In genomic region chr7:151796871-151797270, GRCh38 we compare ENCODE assay signal across 14 cellular contexts.
DNase-seq lines count a peak whose midpoint lies in the region; ATAC-seq and TF ChIP-seq lines count a peak whose summit lies in the region.
"Had no signal": no experiment of that assay in that cellular context is flagged by ENCODE, and none has a peak within 500 bp of the region (broad histone marks: within the 10 kb centered on the region; RNA-seq: fewer than 3 reads in every experiment).

No MANE protein-coding gene starts in this region.

- no peak overlapping the region for H3K4me3 ChIP-seq in fibroblast of villous mesenchyme (ENCODE audit: low read depth, low read length)
- H3K4me3 ChIP-seq: cardiac muscle cell, GM12878 had no signal

- no peak overlapping the region for H3K4me3 Mint-ChIP-seq in stimulated activated naive CD8-positive, alpha-beta T cell treated with anti-CD3 and anti-CD28 coated beads, Interleukin-15, amount 100 ng/mL, for 72 hours

- TF ChIP-seq CTCF in fibroblast of villous mesenchyme (IDR thresholded peaks at IDR 0.05; ENCODE audit: insufficient read depth, low read depth, low read length) = no peak

- intact Hi-C loops in sciatic nerve (cut with DNase I) = no loop called here

- no peaks in the 10 kb centered on the region for H3K9me3 Mint-ChIP-seq in stimulated activated naive CD8-positive, alpha-beta T cell treated with anti-CD3 and anti-CD28 coated beads, Interleukin-15, amount 100 ng/mL, for 72 hours

- no peak overlapping the region for H3K27ac Mint-ChIP-seq in stimulated activated naive CD8-positive, alpha-beta T cell treated with anti-CD3 and anti-CD28 coated beads, Interleukin-15, amount 100 ng/mL, for 72 hours

- H3K4me1 Mint-ChIP-seq in stimulated activated naive CD8-positive, alpha-beta T cell treated with anti-CD3 and anti-CD28 coated beads, Interleukin-15, amount 100 ng/mL, for 72 hours = peaks cover 33% of the 10 kb centered on the region

- peak; percentile 42 for ATAC-seq in stimulated activated naive CD8-positive, alpha-beta T cell treated with anti-CD3 and anti-CD28 coated beads, Interleukin-15, Interleukin-2, amounts not matched to agents 100 U/mL and 50 U/mL, for 24 hours
- no peak for ATAC-seq in stimulated activated naive CD8-positive, alpha-beta T cell treated with anti-CD3 and anti-CD28 coated beads, Interleukin-15, amount 100 ng/mL, for 72 hours
- ATAC-seq in sciatic nerve = peak; percentile 47
- no peak for ATAC-seq in GM18909 (IDR thresholded peaks at IDR 0.05; ENCODE audit: poor library complexity, unreplicated experiment)
- ATAC-seq: GM12878 had no signal

- no peaks in the 10 kb centered on the region for H3K27me3 Mint-ChIP-seq in stimulated activated naive CD8-positive, alpha-beta T cell treated with anti-CD3 and anti-CD28 coated beads, Interleukin-15, amount 100 ng/mL, for 72 hours

- DNase-seq in stimulated activated naive CD8-positive, alpha-beta T cell treated with anti-CD3 and anti-CD28 coated beads, Interleukin-15, Interleukin-2, amounts not matched to agents 100 U/mL and 50 U/mL, for 24 hours = peak; percentile 45
- no peak for DNase-seq in stimulated activated naive CD8-positive, alpha-beta T cell treated with anti-CD3 and anti-CD28 coated beads, Interleukin-15, amount 100 ng/mL, for 72 hours
- DNase-seq in fibroblast of villous mesenchyme (ENCODE audit: low read depth) = peak; percentile 7
- no peak for DNase-seq in sciatic nerve (ENCODE audit: low spot score)
- no peak for DNase-seq in GF-D8 (lab: John Stamatoyannopoulos, UW)
- no peak for DNase-seq in NCI-H526 (lab: John Stamatoyannopoulos, UW)
- DNase-seq in cerebellum (ENCODE audit: low spot score) = no peak
- DNase-seq: activated naive CD4-positive, alpha-beta T cell treated with Interleukin-2 at 50 U/mL for 16 hours; MM.1S; NCI-H226; T1000 had no signal

Comparison
In these comparisons a context has a peak if more than half of its experiments do, and no peak if none do; other contexts are left out.
1. ATAC-seq: peak in stimulated activated naive CD8-positive, alpha-beta T cell treated with anti-CD3 and anti-CD28 coated beads, Interleukin-15, Interleukin-2, amounts not matched to agents 100 U/mL and 50 U/mL, for 24 hours (single experiment) and sciatic nerve (single experiment); none in stimulated activated naive CD8-positive, alpha-beta T cell treated with anti-CD3 and anti-CD28 coated beads, Interleukin-15, amount 100 ng/mL, for 72 hours (single experiment) and GM18909 (single experiment).
2. DNase-seq: peak in stimulated activated naive CD8-positive, alpha-beta T cell treated with anti-CD3 and anti-CD28 coated beads, Interleukin-15, Interleukin-2, amounts not matched to agents 100 U/mL and 50 U/mL, for 24 hours (single experiment) and fibroblast of villous mesenchyme (single experiment); none in stimulated activated naive CD8-positive, alpha-beta T cell treated with anti-CD3 and anti-CD28 coated beads, Interleukin-15, amount 100 ng/mL, for 72 hours (0 of 2), sciatic nerve (single experiment), GF-D8 (single experiment), NCI-H526 (0 of 2) and cerebellum (single experiment).